ENCODE assay signal across 20 cellular contexts in genomic region chr4:53821179-53821851, GRCh38.
"Had no signal": no experiment of that assay in that cellular context is flagged by ENCODE, and none has a peak within 500 bp of the region (broad histone marks: within the 10 kb centered on the region; RNA-seq: fewer than 3 reads in every experiment).

No MANE protein-coding gene starts in this region.

- H3K36me3 ChIP-seq: heart right ventricle, right lobe of liver, tibial nerve, upper lobe of right lung, vagina had no signal

- H3K27ac ChIP-seq: heart right ventricle, psoas muscle, right lobe of liver, testis, tibial nerve, upper lobe of right lung, vagina had no signal

- H3K27me3 ChIP-seq: heart right ventricle, right lobe of liver, testis, tibial nerve, upper lobe of right lung, vagina had no signal

- DNase-seq: dermis blood vessel endothelial cell; heart right ventricle; islet precursor cell; mammary epithelial cell; naive B cell; psoas muscle; retina; right lobe of liver; stimulated activated CD4-positive, alpha-beta T cell treated with anti-CD3 and anti-CD28 coated beads, Interleukin-15, amount 100 ng/mL, for 24 hours; stimulated activated CD4-positive, alpha-beta T cell treated with anti-CD3 and anti-CD28 coated beads, Interleukin-1b, Interleukin-23, amount 100 ng/mL, for 48 hours; stimulated activated CD4-positive, alpha-beta T cell treated with anti-CD3 and anti-CD28 coated beads, Interleukin-4, amount 100 ng/mL, for 4 hours; stimulated activated naive B cell treated with anti-CD40 and anti-IgM and Interleukin-4, amounts not matched to agents 10 μg/mL and 1 μg/mL and 100 μg/mL, for 72 hours; stimulated activated naive CD8-positive, alpha-beta T cell treated with anti-CD3 and anti-CD28 coated beads, Interleukin-15, amount 100 ng/mL, for 72 hours; testis; upper lobe of right lung had no signal

- H3K4me1 ChIP-seq: heart right ventricle, psoas muscle, right lobe of liver, testis, tibial nerve, upper lobe of right lung, vagina had no signal

- H3K4me3 ChIP-seq: heart right ventricle, psoas muscle, right lobe of liver, testis, tibial nerve, upper lobe of right lung, vagina had no signal

- ATAC-seq: heart right ventricle; left lobe of liver; psoas muscle; right lobe of liver; stimulated activated naive B cell treated with anti-CD40 and anti-IgM and Interleukin-4, amounts not matched to agents 10 μg/mL and 1 μg/mL and 100 μg/mL, for 72 hours; stimulated activated naive CD8-positive, alpha-beta T cell treated with anti-CD3 and anti-CD28 coated beads, Interleukin-15, amount 100 ng/mL, for 72 hours; upper lobe of right lung had no signal

- H3K9me3 ChIP-seq: psoas muscle, right lobe of liver, testis, tibial nerve, upper lobe of right lung, vagina had no signal

- H3K27ac Mint-ChIP-seq: mesothelial cell of epicardium; nephron; stimulated activated naive B cell treated with anti-CD40 and anti-IgM and Interleukin-4, amounts not matched to agents 10 μg/mL and 1 μg/mL and 100 μg/mL, for 72 hours; stimulated activated naive CD8-positive, alpha-beta T cell treated with anti-CD3 and anti-CD28 coated beads, Interleukin-15, amount 100 ng/mL, for 72 hours had no signal

- H3K36me3 Mint-ChIP-seq: mesothelial cell of epicardium; naive B cell; stimulated activated naive B cell treated with anti-CD40 and anti-IgM and Interleukin-4, amounts not matched to agents 10 μg/mL and 1 μg/mL and 100 μg/mL, for 72 hours had no signal

- H3K4me1 Mint-ChIP-seq: naive B cell; stimulated activated naive B cell treated with anti-CD40 and anti-IgM and Interleukin-4, amounts not matched to agents 10 μg/mL and 1 μg/mL and 100 μg/mL, for 72 hours; stimulated activated naive CD8-positive, alpha-beta T cell treated with anti-CD3 and anti-CD28 coated beads, Interleukin-15, amount 100 ng/mL, for 72 hours had no signal

- H3K4me3 Mint-ChIP-seq: mesothelial cell of epicardium; naive B cell; nephron; stimulated activated naive B cell treated with anti-CD40 and anti-IgM and Interleukin-4, amounts not matched to agents 10 μg/mL and 1 μg/mL and 100 μg/mL, for 72 hours; stimulated activated naive CD8-positive, alpha-beta T cell treated with anti-CD3 and anti-CD28 coated beads, Interleukin-15, amount 100 ng/mL, for 72 hours had no signal
